In the genomic region with DNA sequence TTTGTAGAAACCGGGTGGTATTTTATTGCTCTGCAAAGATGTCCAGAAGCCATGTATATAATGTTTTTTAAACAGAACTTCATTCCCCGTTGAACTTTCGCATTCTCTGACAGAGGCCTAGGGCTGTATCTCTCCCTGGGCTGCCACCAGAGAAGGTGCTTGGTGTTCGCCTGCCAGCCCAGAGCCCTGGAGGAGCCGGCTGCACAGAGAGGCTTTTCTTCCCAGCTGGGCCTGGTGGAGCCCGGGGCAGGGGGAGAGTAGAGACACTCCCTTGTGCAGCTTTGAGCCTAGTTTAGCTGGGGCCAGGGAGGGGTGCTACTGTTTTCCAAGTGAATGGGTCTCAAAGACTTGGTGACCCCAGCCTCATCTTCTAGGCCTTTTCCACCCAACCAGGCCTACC, we compare ENCODE assay signal across 13 cellular contexts. TPM values are rescaled to one million over a fixed set of nuclear protein-coding genes. Genes with fewer than 3 reads are reported as not detected.
A peak's percentile ranks its signal among the peaks of the same experiment; 100 is the strongest.
DNase-seq lines count a peak whose midpoint lies in the region; ATAC-seq and TF ChIP-seq lines count a peak whose summit lies in the region.
"Had no signal": no experiment of that assay in that cellular context is flagged by ENCODE, and none has a peak within 500 bp of the region (broad histone marks: within the 10 kb centered on the region; RNA-seq: fewer than 3 reads in every experiment).

No MANE protein-coding gene starts in this region.

- no peaks in the 10 kb centered on the region for H3K27me3 ChIP-seq in adipocyte (replicated peaks; ENCODE audit: control insufficient read depth, insufficient read depth, low read length)
- no peaks in the 10 kb centered on the region for H3K27me3 ChIP-seq in lower lobe of right lung (ENCODE audit: low read depth)
- H3K27me3 ChIP-seq in smooth muscle cell (ENCODE audit: low read depth), result no peaks in the 10 kb centered on the region
- no peaks in the 10 kb centered on the region for H3K27me3 ChIP-seq in BE2C

- peaks cover 33% of the 10 kb centered on the region for H3K4me1 Mint-ChIP-seq in T-helper 1 cell treated with Interleukin-12 subunit alpha and Interleukin-12 subunit beta and Interleukin-4 antibody, amounts not matched to agents 30 μg/mL and 1 μg/mL, for 36 hours (ENCODE audit: low read depth)

- no peaks in the 10 kb centered on the region for H3K27me3 Mint-ChIP-seq in T-helper 1 cell treated with Interleukin-12 subunit alpha and Interleukin-12 subunit beta and Interleukin-4 antibody, amounts not matched to agents 30 μg/mL and 1 μg/mL, for 36 hours (ENCODE audit: low read depth)

- H4K20me1 ChIP-seq in smooth muscle cell (ENCODE audit: low read depth), result no peaks in the 10 kb centered on the region

- peak overlapping the region; percentile 79 for H3K4me2 ChIP-seq in smooth muscle cell

- H2AFZ ChIP-seq in smooth muscle cell (ENCODE audit: low read depth), result no peak overlapping the region

- DNase-seq in T-helper 1 cell, result no peak
- no peak for DNase-seq in adipocyte (ENCODE audit: low read depth)
- DNase-seq in lower lobe of right lung, result peak; percentile 17
- no peak for DNase-seq in smooth muscle cell (lab: John Stamatoyannopoulos, UW; ENCODE audit: unreplicated experiment)
- no peak for DNase-seq in mucosa of gallbladder (ENCODE audit: low spot score)
- DNase-seq in BE2C, result no peak
- DNase-seq: 8988T; activated T-cell treated with anti-CD3 and anti-CD28 coated beads, Interleukin-2, amount 50 U/mL, for 1 hour; NCI-H1092 treated with DMSO at 0.1 percent for 48 hours; NCI-H345 had no signal

- no peaks in the 10 kb centered on the region for H3K79me2 ChIP-seq in smooth muscle cell (ENCODE audit: low read depth)

- intact Hi-C loops in lower lobe of right lung (cut with DNase I), result no loop called here

- H3K9me3 ChIP-seq in adipocyte (ENCODE audit: control insufficient read depth, low read length), result no peaks in the 10 kb centered on the region
- no peaks in the 10 kb centered on the region for H3K9me3 ChIP-seq in lower lobe of right lung
- H3K9me3 ChIP-seq in smooth muscle cell (replicated peaks; ENCODE audit: low read depth), result no peaks in the 10 kb centered on the region
- no peaks in the 10 kb centered on the region for H3K9me3 ChIP-seq in BE2C

- no peaks in the 10 kb centered on the region for H3K9me3 Mint-ChIP-seq in T-helper 1 cell treated with Interleukin-12 subunit alpha and Interleukin-12 subunit beta and Interleukin-4 antibody, amounts not matched to agents 30 μg/mL and 1 μg/mL, for 36 hours

- TF ChIP-seq CTCF in lower lobe of right lung (IDR thresholded peaks at IDR 0.05) (no peak), smooth muscle cell (IDR thresholded peaks at IDR 0.05; ENCODE audit: borderline replicate concordance, insufficient read depth, poor library complexity, severe bottlenecking) (no peak), BE2C (IDR thresholded peaks at IDR 0.05; ENCODE audit: low read depth, low read length) (no peak)

- H3K27ac Mint-ChIP-seq in T-helper 1 cell treated with Interleukin-12 subunit alpha and Interleukin-12 subunit beta and Interleukin-4 antibody, amounts not matched to agents 30 μg/mL and 1 μg/mL, for 36 hours, result peak overlapping the region; percentile 20

- no peaks in the 10 kb centered on the region for H3K36me3 ChIP-seq in adipocyte (ENCODE audit: control insufficient read depth, insufficient read depth, low read length, severe bottlenecking)
- peaks cover 10% of the 10 kb centered on the region for H3K36me3 ChIP-seq in lower lobe of right lung
- no peaks in the 10 kb centered on the region for H3K36me3 ChIP-seq in smooth muscle cell (ENCODE audit: low read depth)
- H3K36me3 ChIP-seq in BE2C, result no peaks in the 10 kb centered on the region

- ATAC-seq in lower lobe of right lung (no peak), GM21390 (IDR thresholded peaks at IDR 0.05; ENCODE audit: unreplicated experiment) (no peak)

- H3K27ac ChIP-seq in lower lobe of right lung (peak overlapping the region; percentile 37), smooth muscle cell (ENCODE audit: low read depth) (peak overlapping the region; percentile 98)

- H3K4me1 ChIP-seq in adipocyte (ENCODE audit: control insufficient read depth, insufficient read depth, low read length) (peaks cover 84% of the 10 kb centered on the region), lower lobe of right lung (peaks cover 78% of the 10 kb centered on the region), smooth muscle cell (ENCODE audit: low read depth) (peaks cover 83% of the 10 kb centered on the region), BE2C (peaks cover 56% of the 10 kb centered on the region)

- H3K4me3 ChIP-seq in adipocyte (ENCODE audit: low read length), result no peak overlapping the region
- H3K4me3 ChIP-seq in lower lobe of right lung, result no peak overlapping the region
- no peak overlapping the region for H3K4me3 ChIP-seq in smooth muscle cell
- H3K4me3 ChIP-seq in BE2C (ENCODE audit: low read depth, low read length), result no peak overlapping the region
- H3K4me3 ChIP-seq: skin epidermis had no signal

- WGBS in smooth muscle cell (ENCODE audit: low lambda C conversion rate), result 79% methylated on average over 6 of the region's 6 CpGs

- H3K36me3 Mint-ChIP-seq in T-helper 1 cell treated with Interleukin-12 subunit alpha and Interleukin-12 subunit beta and Interleukin-4 antibody, amounts not matched to agents 30 μg/mL and 1 μg/mL, for 36 hours (ENCODE audit: low read depth), result no peaks in the 10 kb centered on the region

- H3K9ac ChIP-seq in adipocyte (ENCODE audit: low read length), result peak overlapping the region; percentile 73
- H3K9ac ChIP-seq in smooth muscle cell (ENCODE audit: low read depth), result no peak overlapping the region

- no peak overlapping the region for H3K4me3 Mint-ChIP-seq in T-helper 1 cell treated with Interleukin-12 subunit alpha and Interleukin-12 subunit beta and Interleukin-4 antibody, amounts not matched to agents 30 μg/mL and 1 μg/mL, for 36 hours

- peaks cover 55% of the 10 kb centered on the region for H3F3A ChIP-seq in smooth muscle cell (ENCODE audit: low read depth)

RNA-seq across cellular contexts. Expression of a gene that starts 13.6 kb away (rescaled TPM):
- total RNA-seq in lower lobe of right lung, result 142 TPM
- total RNA-seq in smooth muscle cell, result 64.1 and 78.8 TPM in 2 replicates
- polyA plus RNA-seq in smooth muscle cell, result 77.8 and 78.0 TPM in 2 replicates
- total RNA-seq in mucosa of gallbladder, result 129 TPM
- 148 TPM for polyA plus RNA-seq in BE2C (2012; ENCODE audit: insufficient read depth, insufficient read length, low read depth)
